Comparison of ENCODE assay signal across 9 cellular contexts in genomic region chr3:47266709-47267489, GRCh38. TPM values are rescaled to one million over a fixed set of nuclear protein-coding genes. Genes with fewer than 3 reads are reported as not detected.
A peak's percentile ranks its signal among the peaks of the same experiment; 100 is the strongest.
DNase-seq lines count a peak whose midpoint lies in the region; ATAC-seq, FAIRE-seq and TF ChIP-seq lines count a peak whose summit lies in the region.
"Had no signal": no experiment of that assay in that cellular context is flagged by ENCODE, and none has a peak within 500 bp of the region (broad histone marks: within the 10 kb centered on the region; RNA-seq: fewer than 3 reads in every experiment).

No MANE protein-coding gene starts in this region.

- no peak overlapping the region for H3K9ac ChIP-seq in PC-3 (ENCODE audit: low read length)
- H3K9ac ChIP-seq in astrocyte (ENCODE audit: low read length) = no peak overlapping the region

- H3K4me3 ChIP-seq in GM23338 = no peak overlapping the region
- no peak overlapping the region for H3K4me3 ChIP-seq in PC-3 (ENCODE audit: low read length)
- no peak overlapping the region for H3K4me3 ChIP-seq in astrocyte (ENCODE audit: insufficient read depth, low read depth, low read length)

- POLR2A ChIA-PET in PC-3 (lab: Charles Lee; ENCODE audit: unreplicated experiment) = interaction anchor here (0.7 kb wide), 1 partner anchor 535 kb away, joined by 3 read pairs; no protein-coding TSS in a partner anchor

- no peak for ATAC-seq in GM23338
- peak; percentile 87 for ATAC-seq in PC-3
- no peak for ATAC-seq in left colon
- no peak for ATAC-seq in HG02840 (IDR thresholded peaks at IDR 0.05; ENCODE audit: low FRiP score, unreplicated experiment)

- no peaks in the 10 kb centered on the region for H3K79me2 ChIP-seq in GM23338 (replicated peaks; ENCODE audit: insufficient read depth)
- no peaks in the 10 kb centered on the region for H3K79me2 ChIP-seq in PC-3 (ENCODE audit: low read length)
- H3K79me2 ChIP-seq in astrocyte (ENCODE audit: insufficient read depth, low read length) = no peaks in the 10 kb centered on the region

- FAIRE-seq in astrocyte (lab: Jason Lieb, UNC) = no peak
- FAIRE-seq: frontal cortex had no signal

- H3K36me3 ChIP-seq in GM23338 (ENCODE audit: insufficient read depth) (no peaks in the 10 kb centered on the region), PC-3 (ENCODE audit: low read depth, low read length) (no peaks in the 10 kb centered on the region), astrocyte (ENCODE audit: insufficient read depth, low read length) (no peaks in the 10 kb centered on the region)

- no peak overlapping the region for H3K4me2 ChIP-seq in GM23338
- no peak overlapping the region for H3K4me2 ChIP-seq in PC-3 (ENCODE audit: low read length)
- H3K4me2 ChIP-seq in astrocyte (ENCODE audit: low read length) = peak overlapping the region; percentile 51

- H3K9me3 ChIP-seq in PC-3 (ENCODE audit: low read length) (no peaks in the 10 kb centered on the region), astrocyte (ENCODE audit: insufficient read depth, low read depth, low read length) (no peaks in the 10 kb centered on the region)

- CTCF ChIA-PET in PC-3 (lab: Charles Lee) = interaction anchor here (0.9 kb wide), 1 partner anchor 57 kb away, joined by 3 read pairs; no protein-coding TSS in a partner anchor

- no peaks in the 10 kb centered on the region for H3K9me3 Mint-ChIP-seq in GM23338
- H3K9me3 Mint-ChIP-seq in astrocyte (ENCODE audit: unreplicated experiment) = no peaks in the 10 kb centered on the region

- H3K27me3 ChIP-seq in GM23338 (ENCODE audit: insufficient read depth) (no peaks in the 10 kb centered on the region), PC-3 (ENCODE audit: low read length) (no peaks in the 10 kb centered on the region), astrocyte (ENCODE audit: insufficient read depth, low read length) (no peaks in the 10 kb centered on the region)

- H3K9me2 ChIP-seq in GM23338 (ENCODE audit: insufficient read depth) = no peaks in the 10 kb centered on the region
- H3K9me2 ChIP-seq in PC-3 (replicated peaks; ENCODE audit: low read length) = no peaks in the 10 kb centered on the region

- H3K4me1 Mint-ChIP-seq in GM23338 = no peaks in the 10 kb centered on the region
- H3K4me1 Mint-ChIP-seq in astrocyte (ENCODE audit: low read depth, unreplicated experiment) = peaks cover 9% of the 10 kb centered on the region

- H3K27ac ChIP-seq in GM23338 (ENCODE audit: low read depth) = no peak overlapping the region
- H3K27ac ChIP-seq in PC-3 (ENCODE audit: low read length) = no peak overlapping the region
- H3K27ac ChIP-seq in astrocyte (ENCODE audit: low read depth, low read length) = no peak overlapping the region

- H2AFZ ChIP-seq in GM23338 = peak overlapping the region; percentile 59; the same call in 1 of the 2 replicates
- no peak overlapping the region for H2AFZ ChIP-seq in PC-3 (ENCODE audit: low read length)
- H2AFZ ChIP-seq in astrocyte (ENCODE audit: low read depth, low read length) = no peak overlapping the region

- no peaks in the 10 kb centered on the region for H3K4me1 ChIP-seq in GM23338 (ENCODE audit: insufficient read depth)
- H3K4me1 ChIP-seq in PC-3 (ENCODE audit: insufficient read depth, low read length) = peaks cover 10% of the 10 kb centered on the region; the same call in 1 of the 2 replicates
- peaks cover 11% of the 10 kb centered on the region for H3K4me1 ChIP-seq in astrocyte (ENCODE audit: insufficient read depth, low read length)

- no peaks in the 10 kb centered on the region for H3K36me3 Mint-ChIP-seq in GM23338 (ENCODE audit: low read depth)
- no peaks in the 10 kb centered on the region for H3K36me3 Mint-ChIP-seq in astrocyte (ENCODE audit: low read depth, unreplicated experiment)

- peak; percentile 74 to 75 for DNase-seq in AML-193 (lab: John Stamatoyannopoulos, UW)
- DNase-seq in GM23338 (ENCODE audit: low spot score) = no peak
- DNase-seq in PC-3 = peak; percentile 92
- peak; percentile 91 for DNase-seq in astrocyte (ENCODE audit: low read depth)
- peak; percentile 45 for DNase-seq in left colon
- DNase-seq in stimulated activated CD8-positive, alpha-beta memory T cell treated with anti-CD3 and anti-CD28 coated beads, Interleukin-12 subunit alpha, Interleukin-12 subunit beta, amount 100 ng/mL, for 4 hours (ENCODE audit: low read depth) = peak; percentile 22
- no peak for DNase-seq in cerebellar nuclear complex (lab: John Stamatoyannopoulos, UW)

- TF ChIP-seq CTCF in GM23338 (conservative IDR thresholded peaks at IDR 0.05; ENCODE audit: low read depth in 2 of 2) (no peak), PC-3 (conservative IDR thresholded peaks at IDR 0.05; ENCODE audit: low read depth, low read length) (no peak), astrocyte (IDR thresholded peaks at IDR 0.05; ENCODE audit: insufficient read depth, low read depth, low read length) (no peak)

- H3K27me3 Mint-ChIP-seq in GM23338 (ENCODE audit: insufficient read depth, low read depth, poor library complexity) (peaks cover 9% of the 10 kb centered on the region), astrocyte (ENCODE audit: low read depth, unreplicated experiment) (no peaks in the 10 kb centered on the region)

- H3K27ac Mint-ChIP-seq in GM23338 (no peak overlapping the region), astrocyte (ENCODE audit: unreplicated experiment) (peak overlapping the region; percentile 43)

- BruUV-seq in PC-3 (replicated peaks; lab: Mats Ljungman, UMichigan) = no TSS peak

- H4K20me1 ChIP-seq in GM23338 (replicated peaks; ENCODE audit: insufficient read depth) (no peaks in the 10 kb centered on the region), PC-3 (ENCODE audit: low read length) (no peaks in the 10 kb centered on the region), astrocyte (ENCODE audit: insufficient read depth, low read length) (no peaks in the 10 kb centered on the region)

- no peaks in the 10 kb centered on the region for H3F3A ChIP-seq in GM23338 (replicated peaks; ENCODE audit: low read depth)
- H3F3A ChIP-seq in PC-3 (ENCODE audit: low read length, unreplicated experiment) = no peaks in the 10 kb centered on the region

- H3K4me3 Mint-ChIP-seq in GM23338 = no peak overlapping the region
- no peak overlapping the region for H3K4me3 Mint-ChIP-seq in astrocyte (ENCODE audit: unreplicated experiment)

- intact Hi-C loops in PC-3 (cut with micrococcal nuclease) = no loop called here
- intact Hi-C loops in left colon (cut with DNase I, micrococcal nuclease) = no loop called here

TF ChIP-seq in GM23338, 12 proteins besides CTCF, POLR2A, EP300 and RAD21:
- TF ChIP-seq NANOG (IDR thresholded peaks at IDR 0.05; ENCODE audit: borderline replicate concordance) (no peak), ZNF114 (CRISPR knock-in tag; IDR thresholded peaks at IDR 0.05) (no peak), EZH2phosphoT487 (IDR thresholded peaks at IDR 0.05; ENCODE audit: unreplicated experiment) (no peak), ETS1 (IDR thresholded peaks at IDR 0.05) (no peak), POLR2AphosphoS5 (IDR thresholded peaks at IDR 0.05; ENCODE audit: low read depth) (no peak), CREB1 (CRISPR knock-in tag; IDR thresholded peaks at IDR 0.05; ENCODE audit: low read depth) (no peak), ZNF331 (CRISPR knock-in tag; IDR thresholded peaks at IDR 0.05; ENCODE audit: low read depth) (no peak), REST (IDR thresholded peaks at IDR 0.05; ENCODE audit: unreplicated experiment) (no peak), STAT1 (IDR thresholded peaks at IDR 0.05; ENCODE audit: unreplicated experiment) (no peak)

RNA-seq across cellular contexts. Expression of gene KIF9, which starts 15.7 kb away (rescaled TPM):
- total RNA-seq in GM23338 (2014; rRNA removed; shearing (Covaris generic)) = 4.1 and 14.0 TPM in 2 replicates
- 10.3 and 12.6 TPM in 2 replicates for polyA plus RNA-seq in GM23338 (2016; fragmentation: Nextera tagmentation; extraction: Ambion mirVana)
- 16.2 and 22.7 TPM in 2 replicates for total RNA-seq in PC-3 (2014; rRNA removed)
- 7.5 and 8.1 TPM in 2 replicates for total RNA-seq in astrocyte
- total RNA-seq in left colon = 1 to 10 TPM; 5.8 to 6.1 TPM

RNA-seq across cellular contexts. Expression of gene KLHL18, which starts 15.8 kb away (rescaled TPM):
- total RNA-seq in GM23338 (2014; rRNA removed; shearing (Covaris generic)) = 16.8 and 18.1 TPM in 2 replicates
- polyA plus RNA-seq in GM23338 (2016; fragmentation: Nextera tagmentation; extraction: Ambion mirVana) = 11.3 and 13.9 TPM in 2 replicates
- total RNA-seq in PC-3 (2014; rRNA removed) (28.6 and 36.5 TPM in 2 replicates), astrocyte (49.3 and 53.2 TPM in 2 replicates), left colon (10 to 100 TPM; 17.7 to 26.9 TPM)

Comparison
In these comparisons a context has a peak if more than half of its experiments do, and no peak if none do; other contexts are left out.
1. DNase-seq: peak in AML-193 (2 of 2), PC-3 (single experiment), astrocyte (single experiment), left colon (2 of 2) and stimulated activated CD8-positive, alpha-beta memory T cell treated with anti-CD3 and anti-CD28 coated beads, Interleukin-12 subunit alpha, Interleukin-12 subunit beta, amount 100 ng/mL, for 4 hours (single experiment); none in GM23338 (single experiment) and cerebellar nuclear complex (0 of 2).